In genomic region chr12:130669797-130670196, GRCh38 we compare ENCODE assay signal across 1 cellular context.
TF ChIP-seq lines count a peak whose summit lies in the region.

No MANE protein-coding gene starts in this region.

TF ChIP-seq in K562, 482 proteins besides CTCF, POLR2A, EP300 and RAD21:
- TF ChIP-seq, protein P1, sequence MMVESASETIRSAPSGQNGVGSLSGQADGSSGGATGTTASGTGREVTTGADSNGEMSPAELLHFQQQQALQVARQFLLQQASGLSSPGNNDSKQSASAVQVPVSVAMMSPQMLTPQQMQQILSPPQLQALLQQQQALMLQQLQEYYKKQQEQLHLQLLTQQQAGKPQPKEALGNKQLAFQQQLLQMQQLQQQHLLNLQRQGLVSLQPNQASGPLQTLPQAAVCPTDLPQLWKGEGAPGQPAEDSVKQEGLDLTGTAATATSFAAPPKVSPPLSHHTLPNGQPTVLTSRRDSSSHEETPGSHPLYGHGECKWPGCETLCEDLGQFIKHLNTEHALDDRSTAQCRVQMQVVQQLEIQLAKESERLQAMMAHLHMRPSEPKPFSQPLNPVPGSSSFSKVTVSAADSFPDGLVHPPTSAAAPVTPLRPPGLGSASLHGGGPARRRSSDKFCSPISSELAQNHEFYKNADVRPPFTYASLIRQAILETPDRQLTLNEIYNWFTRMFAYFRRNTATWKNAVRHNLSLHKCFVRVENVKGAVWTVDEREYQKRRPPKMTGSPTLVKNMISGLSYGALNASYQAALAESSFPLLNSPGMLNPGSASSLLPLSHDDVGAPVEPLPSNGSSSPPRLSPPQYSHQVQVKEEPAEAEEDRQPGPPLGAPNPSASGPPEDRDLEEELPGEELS (CRISPR knock-in tag; IDR thresholded peaks at IDR 0.05; ENCODE audit: borderline replicate concordance) = no peak
- TF ChIP-seq GATAD2A (IDR thresholded peaks at IDR 0.05) (no peak), GTF2A2 (tag; IDR thresholded peaks at IDR 0.05) (0 out of 2 replicates have a peak, but pooled peaks have one; percentile 5), E2F4 (CRISPR knock-in tag; IDR thresholded peaks at IDR 0.05; ENCODE audit: low read depth) (no peak), L3MBTL2 (IDR thresholded peaks at IDR 0.05) (no peak), POLR2AphosphoS2 (IDR thresholded peaks at IDR 0.05; ENCODE audit: low read length) (no peak)
